ENCODE assay signal across 13 cellular contexts in genomic region chr6:13526339-13526717, GRCh38. TPM values are rescaled to one million over a fixed set of nuclear protein-coding genes. Genes with fewer than 3 reads are reported as not detected.
DNase-seq lines count a peak whose midpoint lies in the region; ATAC-seq and TF ChIP-seq lines count a peak whose summit lies in the region.
"Had no signal": no experiment of that assay in that cellular context is flagged by ENCODE, and none has a peak within 500 bp of the region (broad histone marks: within the 10 kb centered on the region; RNA-seq: fewer than 3 reads in every experiment).

No MANE protein-coding gene starts in this region.

- WGBS in esophagus muscularis mucosa, result 68% methylated on average over 1 of the region's 1 CpG

- H3K9me3 ChIP-seq in esophagus muscularis mucosa, result no peaks in the 10 kb centered on the region
- H3K9me3 ChIP-seq: sigmoid colon, SJSA1 had no signal

- no peak for ATAC-seq in stimulated activated naive B cell treated with anti-CD40 and anti-IgM and Interleukin-4, amounts not matched to agents 10 μg/mL and 1 μg/mL and 100 μg/mL, for 72 hours (replicated peaks)

- H3K27me3 ChIP-seq in esophagus muscularis mucosa, result no peaks in the 10 kb centered on the region
- H3K27me3 ChIP-seq: sigmoid colon, SJSA1 had no signal

- no peaks in the 10 kb centered on the region for H3K36me3 Mint-ChIP-seq in activated naive CD8-positive, alpha-beta T cell
- no peaks in the 10 kb centered on the region for H3K36me3 Mint-ChIP-seq in activated naive CD8-positive, alpha-beta T cell treated with anti-CD3 and anti-CD28 coated beads for 36 hours
- H3K36me3 Mint-ChIP-seq in stimulated activated naive B cell treated with anti-CD40 and anti-IgM and Interleukin-4, amounts not matched to agents 10 μg/mL and 1 μg/mL and 100 μg/mL, for 72 hours, result no peaks in the 10 kb centered on the region

- intact Hi-C loops in esophagus muscularis mucosa (cut with DNase I), result no loop called here

- TF ChIP-seq POLR2A in esophagus muscularis mucosa (IDR thresholded peaks at IDR 0.05; ENCODE audit: low read depth), result no peak

- H3K9me3 Mint-ChIP-seq in activated naive CD8-positive, alpha-beta T cell (ENCODE audit: low read depth), result no peaks in the 10 kb centered on the region
- no peaks in the 10 kb centered on the region for H3K9me3 Mint-ChIP-seq in activated naive CD8-positive, alpha-beta T cell treated with anti-CD3 and anti-CD28 coated beads for 36 hours
- no peaks in the 10 kb centered on the region for H3K9me3 Mint-ChIP-seq in stimulated activated naive B cell treated with anti-CD40 and anti-IgM and Interleukin-4, amounts not matched to agents 10 μg/mL and 1 μg/mL and 100 μg/mL, for 72 hours
- H3K9me3 Mint-ChIP-seq: activated T-cell treated with anti-CD3 and anti-CD28 coated beads, Interleukin-2, amount 50 U/mL, for 4 hours had no signal

- H3K4me1 ChIP-seq in esophagus muscularis mucosa, result peaks cover 0 to 48% (median 13%) of the 10 kb centered on the region in 4 donors
- H3K4me1 ChIP-seq: sigmoid colon, SJSA1 had no signal

- no peak for TF ChIP-seq CTCF in esophagus muscularis mucosa (IDR thresholded peaks at IDR 0.05)

- peak overlapping the region in 3 of 4 donors; percentile 16 to 63 (median 23) for H3K27ac ChIP-seq in esophagus muscularis mucosa (replicated peaks in 1 of 4)
- H3K27ac ChIP-seq: SJSA1 had no signal

- no peaks in the 10 kb centered on the region for H3K36me3 ChIP-seq in esophagus muscularis mucosa
- H3K36me3 ChIP-seq: sigmoid colon, SJSA1 had no signal

- 0 out of 2 replicates have a peak overlapping the region, but pooled peaks have one; percentile 1 for H3K4me3 ChIP-seq in Jurkat, Clone E6-1 (ENCODE audit: low read length)
- H3K4me3 ChIP-seq in esophagus muscularis mucosa, result no peak overlapping the region
- H3K4me3 ChIP-seq: sigmoid colon, SJSA1 had no signal

- peak overlapping the region; percentile 37 for H3K27ac Mint-ChIP-seq in activated naive CD8-positive, alpha-beta T cell
- H3K27ac Mint-ChIP-seq in activated naive CD8-positive, alpha-beta T cell treated with anti-CD3 and anti-CD28 coated beads for 36 hours, result no peak overlapping the region
- H3K27ac Mint-ChIP-seq in stimulated activated naive B cell treated with anti-CD40 and anti-IgM and Interleukin-4, amounts not matched to agents 10 μg/mL and 1 μg/mL and 100 μg/mL, for 72 hours, result peak overlapping the region; percentile 80

- H3K4me3 Mint-ChIP-seq in activated naive CD8-positive, alpha-beta T cell, result peak overlapping the region; percentile 14
- H3K4me3 Mint-ChIP-seq in activated naive CD8-positive, alpha-beta T cell treated with anti-CD3 and anti-CD28 coated beads for 36 hours, result no peak overlapping the region
- peak overlapping the region; percentile 12 to 26 for H3K4me3 Mint-ChIP-seq in stimulated activated naive B cell treated with anti-CD40 and anti-IgM and Interleukin-4, amounts not matched to agents 10 μg/mL and 1 μg/mL and 100 μg/mL, for 72 hours
- H3K4me3 Mint-ChIP-seq: activated T-cell treated with anti-CD3 and anti-CD28 coated beads, Interleukin-2, amount 50 U/mL, for 4 hours had no signal

- H3K27me3 Mint-ChIP-seq in activated naive CD8-positive, alpha-beta T cell, result no peaks in the 10 kb centered on the region
- H3K27me3 Mint-ChIP-seq in activated naive CD8-positive, alpha-beta T cell treated with anti-CD3 and anti-CD28 coated beads for 36 hours, result no peaks in the 10 kb centered on the region
- H3K27me3 Mint-ChIP-seq in stimulated activated naive B cell treated with anti-CD40 and anti-IgM and Interleukin-4, amounts not matched to agents 10 μg/mL and 1 μg/mL and 100 μg/mL, for 72 hours, result no peaks in the 10 kb centered on the region

- no peak for TF ChIP-seq EP300 in esophagus muscularis mucosa (IDR thresholded peaks at IDR 0.05)

- H3K4me1 Mint-ChIP-seq in activated naive CD8-positive, alpha-beta T cell (ENCODE audit: low read depth), result peaks cover 20% of the 10 kb centered on the region
- peaks cover 19% of the 10 kb centered on the region for H3K4me1 Mint-ChIP-seq in activated naive CD8-positive, alpha-beta T cell treated with anti-CD3 and anti-CD28 coated beads for 36 hours
- H3K4me1 Mint-ChIP-seq in stimulated activated naive B cell treated with anti-CD40 and anti-IgM and Interleukin-4, amounts not matched to agents 10 μg/mL and 1 μg/mL and 100 μg/mL, for 72 hours, result peaks cover 25 to 43% of the 10 kb centered on the region in 2 donors

- no peak for DNase-seq in activated naive CD8-positive, alpha-beta T cell treated with anti-CD3 and anti-CD28 coated beads for 36 hours
- no peak for DNase-seq in Jurkat, Clone E6-1 (ENCODE audit: low read depth, low spot score)
- DNase-seq in esophagus muscularis mucosa (ENCODE audit: extremely low spot score) (no peak), NCI-H128 (lab: John Stamatoyannopoulos, UW; ENCODE audit: unreplicated experiment) (no peak), superior temporal gyrus (ENCODE audit: extremely low spot score) (no peak), NCI-H748 treated with DMSO at 0.1 percent for 48 hours (lab: John Stamatoyannopoulos, UW) (no peak)
- DNase-seq in stimulated activated naive B cell treated with anti-CD40 and anti-IgM and Interleukin-4, amounts not matched to agents 10 μg/mL and 1 μg/mL and 100 μg/mL, for 72 hours, result no peak
- DNase-seq: mesendoderm; stimulated activated CD4-positive, alpha-beta T cell treated with anti-CD3 and anti-CD28 coated beads, Interleukin-4, amount 100 ng/mL, for 1 hour had no signal

RNA-seq across cellular contexts. Expression of gene GFOD1, which starts 38.9 kb away (rescaled TPM):
- total RNA-seq in activated naive CD8-positive, alpha-beta T cell treated with anti-CD3 and anti-CD28 coated beads for 36 hours, result 10 to 100 TPM; 12.8 to 13.0 TPM
- polyA plus RNA-seq in Jurkat, Clone E6-1 (2012; ENCODE audit: insufficient read depth, insufficient read length), result 4.1 TPM
- 10 to 100 TPM; 21.7 to 34.5 (median 25.8) TPM for total RNA-seq in esophagus muscularis mucosa

RNA-seq across cellular contexts. Expression of gene SIRT5, which starts 48.1 kb away (rescaled TPM):
- 1 to 10 TPM; 8.9 to 9.9 TPM for total RNA-seq in activated naive CD8-positive, alpha-beta T cell treated with anti-CD3 and anti-CD28 coated beads for 36 hours
- polyA plus RNA-seq in Jurkat, Clone E6-1 (2012; ENCODE audit: insufficient read depth, insufficient read length), result 11.0 TPM
- total RNA-seq in esophagus muscularis mucosa, result 10 to 100 TPM in 3 of 4 donors, 1 to 10 TPM in 1; 7.8 to 14.5 (median 12.6) TPM
